Comparison of ENCODE assay signal across 8 cellular contexts in genomic region chr12:89016970-89017778, GRCh38.
A peak's percentile ranks its signal among the peaks of the same experiment; 100 is the strongest.
DNase-seq lines count a peak whose midpoint lies in the region; ATAC-seq, FAIRE-seq and TF ChIP-seq lines count a peak whose summit lies in the region.

No MANE protein-coding gene starts in this region.

- peak overlapping the region; percentile 46 for H3K4me3 Mint-ChIP-seq in activated T-helper 17 cell treated with anti-CD3 and anti-CD28 coated beads, Interleukin-2, amount 50 U/mL, for 72 hours
- H3K4me3 Mint-ChIP-seq in glutamatergic neuron (ENCODE audit: unreplicated experiment), result no peak overlapping the region

- CTCF ChIA-PET in A673 (lab: Charles Lee), result interaction anchor here (0.5 to 3.8 kb wide), 7 partner anchors 332 to 1961 kb away, joined by 3 to 34 read pairs (median 5); partner anchors contain the start of genes DUSP6 and GALNT4

- H3K27ac ChIP-seq in A673 (ENCODE audit: low read depth, low read length, poor library complexity, severe bottlenecking) (peak overlapping the region; percentile 52), pancreas (no peak overlapping the region)

- H3K36me3 Mint-ChIP-seq in activated T-helper 17 cell treated with anti-CD3 and anti-CD28 coated beads, Interleukin-2, amount 50 U/mL, for 72 hours (ENCODE audit: low read depth), result no peaks in the 10 kb centered on the region
- H3K36me3 Mint-ChIP-seq in glutamatergic neuron (ENCODE audit: unreplicated experiment), result no peaks in the 10 kb centered on the region

- H3K27ac Mint-ChIP-seq in activated T-helper 17 cell treated with anti-CD3 and anti-CD28 coated beads, Interleukin-2, amount 50 U/mL, for 72 hours, result peak overlapping the region; percentile 5
- no peak overlapping the region for H3K27ac Mint-ChIP-seq in glutamatergic neuron (ENCODE audit: unreplicated experiment)

- H3K36me3 ChIP-seq in A673 (ENCODE audit: insufficient read depth, low read length, poor library complexity, severe bottlenecking) (no peaks in the 10 kb centered on the region), pancreas (no peaks in the 10 kb centered on the region)

- H3K4me1 Mint-ChIP-seq in activated T-helper 17 cell treated with anti-CD3 and anti-CD28 coated beads, Interleukin-2, amount 50 U/mL, for 72 hours, result no peaks in the 10 kb centered on the region
- H3K4me1 Mint-ChIP-seq in glutamatergic neuron (ENCODE audit: low read depth, unreplicated experiment), result no peaks in the 10 kb centered on the region

- peak overlapping the region; percentile 41 for H3K4me3 ChIP-seq in A673 (ENCODE audit: low read depth, low read length, poor library complexity, severe bottlenecking)
- H3K4me3 ChIP-seq in pancreas, result no peak overlapping the region

- intact Hi-C loops in A673 (cut with micrococcal nuclease; ENCODE audit: unreplicated experiment) (loop anchor here (1.0 to 5.0 kb wide), 2 partner anchors 260 to 512 kb away; no protein-coding TSS in a partner anchor), pancreas (cut with DNase I) (no loop called here)

- WGBS in pancreas, 2 donors, result 8 to 13% methylated on average over 21 of the region's 21 CpGs

- ATAC-seq in activated T-helper 17 cell treated with anti-CD3 and anti-CD28 coated beads, Interleukin-2, amount 50 U/mL, for 72 hours (replicated peaks), result peak; percentile 30
- ATAC-seq in pancreas, result peak in 3 of 4 donors; percentile 69 to 79 (median 72)
- ATAC-seq in HG03439 (IDR thresholded peaks at IDR 0.05; ENCODE audit: unreplicated experiment), result no peak

- H3K27me3 ChIP-seq in A673 (replicated peaks; ENCODE audit: insufficient read depth, low read depth, low read length, poor library complexity) (no peaks in the 10 kb centered on the region), pancreas (no peaks in the 10 kb centered on the region)

- DNase-seq in A673 (ENCODE audit: low spot score) (peak; percentile 91), GM10266 (ENCODE audit: extremely low spot score) (peak; percentile 28), HK-2 (ENCODE audit: unreplicated experiment) (peak; percentile 24), NCI-H526 (lab: John Stamatoyannopoulos, UW) (peak; percentile 63 to 83), glutamatergic neuron (no peak), pancreas (peak in 3 of 6 donors; percentile 6 to 27 (median 24))

- no TSS peak for BruUV-seq in A673 (replicated peaks; lab: Mats Ljungman, UMichigan)

- H3K9me3 Mint-ChIP-seq in activated T-helper 17 cell treated with anti-CD3 and anti-CD28 coated beads, Interleukin-2, amount 50 U/mL, for 72 hours, result no peaks in the 10 kb centered on the region
- no peaks in the 10 kb centered on the region for H3K9me3 Mint-ChIP-seq in glutamatergic neuron (ENCODE audit: unreplicated experiment)

- TF ChIP-seq CTCF in A673 (conservative IDR thresholded peaks at IDR 0.05; ENCODE audit: low read depth, low read length) (peak; percentile 83), GM10266 (IDR thresholded peaks at IDR 0.05; ENCODE audit: control insufficient read depth, insufficient read depth, low read depth, missing control alignments) (peak; percentile 71), glutamatergic neuron (IDR thresholded peaks at IDR 0.05; ENCODE audit: partially characterized antibody, unreplicated experiment) (peak; percentile 63), pancreas (IDR thresholded peaks at IDR 0.05) (peak; percentile 28 to 64 (median 54))

- peak; percentile 85 for FAIRE-seq in pancreas (lab: Jason Lieb, UNC)

- peaks cover 6% of the 10 kb centered on the region for H3K27me3 Mint-ChIP-seq in activated T-helper 17 cell treated with anti-CD3 and anti-CD28 coated beads, Interleukin-2, amount 50 U/mL, for 72 hours
- no peaks in the 10 kb centered on the region for H3K27me3 Mint-ChIP-seq in glutamatergic neuron (ENCODE audit: unreplicated experiment)

- POLR2A ChIA-PET in A673 (lab: Charles Lee; ENCODE audit: low non-redundant PET), result no interaction called here

- H3K4me1 ChIP-seq in A673 (ENCODE audit: insufficient read depth, low read length, poor library complexity, severe bottlenecking), result peaks cover 26% of the 10 kb centered on the region
- H3K4me1 ChIP-seq in pancreas, result peaks cover 3 to 5% (median 4%) of the 10 kb centered on the region in 3 donors

- H3K9me3 ChIP-seq in A673 (ENCODE audit: low read depth, low read length, poor library complexity, severe bottlenecking), result no peaks in the 10 kb centered on the region
- H3K9me3 ChIP-seq in pancreas, result no peaks in the 10 kb centered on the region
